22 cellular contexts compared by ENCODE assay signal in genomic region chr9:80074439-80074838, GRCh38.
A peak's percentile ranks its signal among the peaks of the same experiment; 100 is the strongest.
DNase-seq lines count a peak whose midpoint lies in the region; ATAC-seq, FAIRE-seq and TF ChIP-seq lines count a peak whose summit lies in the region.
"Had no signal": no experiment of that assay in that cellular context is flagged by ENCODE, and none has a peak within 500 bp of the region (broad histone marks: within the 10 kb centered on the region; RNA-seq: fewer than 3 reads in every experiment).

No MANE protein-coding gene starts in this region.

- WGBS in psoas muscle, 3 donors: 8 to 11% (median 10%) methylated on average over 5 of the region's 5 CpGs

- no peaks in the 10 kb centered on the region for H3K79me2 ChIP-seq in endothelial cell of umbilical vein (ENCODE audit: control insufficient read depth, insufficient read depth, low read length)

- H3K9me3 ChIP-seq in endothelial cell of umbilical vein (replicated peaks; ENCODE audit: control insufficient read depth, insufficient read depth, low read length) (no peaks in the 10 kb centered on the region), psoas muscle (no peaks in the 10 kb centered on the region)
- H3K9me3 ChIP-seq: ascending aorta, pancreas had no signal

- no peak for FAIRE-seq in endothelial cell of umbilical vein (lab: Jason Lieb, UNC)
- FAIRE-seq: GM18507, pancreas, TTC549 had no signal

- BruUV-seq in endothelial cell of umbilical vein (replicated peaks; lab: Mats Ljungman, UMichigan): no TSS peak

- no peak overlapping the region for H3K9ac ChIP-seq in endothelial cell of umbilical vein (replicated peaks; ENCODE audit: extremely low read depth, insufficient read depth, low read length)

- POLR2A ChIA-PET in endothelial cell of umbilical vein (lab: Charles Lee): no interaction called here

- H3K4me2 ChIP-seq in endothelial cell of umbilical vein (ENCODE audit: insufficient read depth, low read length): no peak overlapping the region

- no peaks in the 10 kb centered on the region for H4K20me1 ChIP-seq in endothelial cell of umbilical vein (replicated peaks; ENCODE audit: control insufficient read depth, extremely low read depth, insufficient read depth, low read length)

- dilution Hi-C loops in endothelial cell of umbilical vein (cut with MboI; ENCODE audit: extremely low pct_ligation_motif_present, low sequenced_read_pairs): no loop called here

- intact Hi-C loops in endothelial cell of umbilical vein (cut with micrococcal nuclease): no loop called here
- intact Hi-C loops in psoas muscle (cut with DNase I): no loop called here

- no peak overlapping the region for H2AFZ ChIP-seq in endothelial cell of umbilical vein (ENCODE audit: low read depth, low read length)

- H3K4me3 ChIP-seq in endothelial cell of umbilical vein (replicated peaks in 1 of 3; ENCODE audit: insufficient read depth in 1 of 3, low read depth in 1 of 3, low read length in 3 of 3): no peak overlapping the region
- H3K4me3 ChIP-seq in psoas muscle: no peak overlapping the region
- H3K4me3 ChIP-seq: ascending aorta, coronary artery, pancreas had no signal

- DNase-seq in EH (ENCODE audit: low read depth): peak; percentile 1
- peak; percentile 33 for DNase-seq in NCI-H226
- DNase-seq in endothelial cell of umbilical vein (ENCODE audit: low read depth, low spot score): peak; percentile 19
- DNase-seq in psoas muscle: peak in 1 of 2 donors; percentile 46
- DNase-seq in glomerular visceral epithelial cell (ENCODE audit: extremely low spot score): no peak
- DNase-seq in NCI-H526 (lab: John Stamatoyannopoulos, UW): no peak
- DNase-seq in kidney glomerular epithelial cell (lab: John Stamatoyannopoulos, UW): no peak
- DNase-seq: activated CD4-positive, alpha-beta T cell treated with anti-CD3 and anti-CD28 coated beads for 36 hours; CD4-positive, CD25-positive, alpha-beta regulatory T cell; DMS 273 treated with DMSO at 0.1 percent for 48 hours; GDM1; glutamatergic neuron; H7; left colon; natural killer cell; NCI-H146; SHP77 had no signal

- no peak for TF ChIP-seq CTCF in endothelial cell of umbilical vein (IDR thresholded peaks at IDR 0.05; ENCODE audit: extremely low read depth in 1 of 2, insufficient read depth in 1 of 2, low read depth in 1 of 2, low read length in 2 of 2)
- no peak for TF ChIP-seq CTCF in psoas muscle (IDR thresholded peaks at IDR 0.05)

- H3K36me3 ChIP-seq in endothelial cell of umbilical vein (ENCODE audit: control insufficient read depth in 2 of 2, extremely low read depth in 1 of 2, insufficient read depth in 2 of 2, low read length in 2 of 2) (no peaks in the 10 kb centered on the region), psoas muscle (ENCODE audit: insufficient read depth in 1 of 2, low read depth in 1 of 2) (no peaks in the 10 kb centered on the region)
- H3K36me3 ChIP-seq: ascending aorta, pancreas had no signal

- peak in 3 of 4 donors; percentile 80 to 83 (median 80) for ATAC-seq in psoas muscle
- ATAC-seq: activated CD4-positive, alpha-beta T cell treated with anti-CD3 and anti-CD28 coated beads for 36 hours; left colon; natural killer cell; pancreas had no signal

- no peaks in the 10 kb centered on the region for H3K4me1 ChIP-seq in endothelial cell of umbilical vein (ENCODE audit: control insufficient read depth, extremely low read depth, insufficient read depth, low read length)
- H3K4me1 ChIP-seq in psoas muscle: peaks cover 14% of the 10 kb centered on the region
- H3K4me1 ChIP-seq: pancreas had no signal

- H3K27ac ChIP-seq in endothelial cell of umbilical vein (ENCODE audit: insufficient read depth, low read depth, low read length) (no peak overlapping the region), psoas muscle (no peak overlapping the region)
- H3K27ac ChIP-seq: coronary artery, pancreas had no signal

- CTCF ChIA-PET in endothelial cell of umbilical vein (lab: Charles Lee): no interaction called here

- TF ChIP-seq POLR2A in endothelial cell of umbilical vein (IDR thresholded peaks at IDR 0.05; ENCODE audit: low read depth, low read length): no peak

- H3K9me1 ChIP-seq in endothelial cell of umbilical vein (replicated peaks; ENCODE audit: control insufficient read depth, extremely low read depth, insufficient read depth, low read length): no peaks in the 10 kb centered on the region

- H3K27me3 ChIP-seq in endothelial cell of umbilical vein (ENCODE audit: control insufficient read depth in 2 of 2, insufficient read depth in 2 of 2, low read length in 2 of 2) (no peaks in the 10 kb centered on the region), psoas muscle (ENCODE audit: insufficient read depth in 3 of 3, low read length in 2 of 3) (no peaks in the 10 kb centered on the region)
- H3K27me3 ChIP-seq: ascending aorta, pancreas had no signal

TF ChIP-seq in endothelial cell of umbilical vein, 7 proteins besides CTCF, POLR2A, EP300 and RAD21:
- TF ChIP-seq MAX (IDR thresholded peaks at IDR 0.05; ENCODE audit: insufficient read depth, insufficient read length): no peak
- no peak for TF ChIP-seq MYC (IDR thresholded peaks at IDR 0.05; ENCODE audit: low read depth, low read length)
- TF ChIP-seq FOS (IDR thresholded peaks at IDR 0.05; ENCODE audit: borderline replicate concordance, insufficient read depth, low read length): no peak
- TF ChIP-seq JUN (IDR thresholded peaks at IDR 0.05; ENCODE audit: borderline replicate concordance, insufficient read depth, insufficient read length, low read depth): no peak
- no peak for TF ChIP-seq POLR2AphosphoS5 (IDR thresholded peaks at IDR 0.05; ENCODE audit: insufficient read depth, low read depth, low read length)
- TF ChIP-seq EZH2 (IDR thresholded peaks at IDR 0.05; ENCODE audit: borderline replicate concordance, low read depth, low read length, severe bottlenecking): no peak
- TF ChIP-seq GATA2 (IDR thresholded peaks at IDR 0.05; ENCODE audit: insufficient read depth, insufficient read length, low read depth, low read length): no peak

Comparison
In these comparisons a context has a peak if more than half of its experiments do, and no peak if none do; other contexts are left out.
1. DNase-seq: peak in EH (single experiment), NCI-H226 (single experiment) and endothelial cell of umbilical vein (single experiment); none in glomerular visceral epithelial cell (single experiment), NCI-H526 (0 of 2) and kidney glomerular epithelial cell (single experiment).